Comparison of ENCODE assay signal across 15 cellular contexts in the genomic region with DNA sequence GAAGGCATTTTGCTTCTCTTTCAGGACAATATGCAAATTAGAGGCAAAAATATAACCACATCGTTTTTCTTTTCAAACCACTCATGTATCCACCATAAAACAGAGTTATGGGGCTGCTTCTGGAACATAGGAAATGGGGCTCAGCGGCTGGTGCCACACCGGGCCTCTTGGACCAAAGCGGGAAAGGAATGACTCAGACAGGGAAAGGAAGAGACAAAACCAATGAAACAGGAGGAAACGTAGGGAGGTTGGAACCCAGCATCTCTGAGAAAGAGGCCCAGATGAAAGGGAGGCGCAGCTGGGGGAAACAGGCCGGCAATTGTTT. TPM values are rescaled to one million over a fixed set of nuclear protein-coding genes. Genes with fewer than 3 reads are reported as not detected.
A peak's percentile ranks its signal among the peaks of the same experiment; 100 is the strongest.
DNase-seq lines count a peak whose midpoint lies in the region; ATAC-seq, FAIRE-seq and TF ChIP-seq lines count a peak whose summit lies in the region.
"Had no signal": no experiment of that assay in that cellular context is flagged by ENCODE, and none has a peak within 500 bp of the region (broad histone marks: within the 10 kb centered on the region; RNA-seq: fewer than 3 reads in every experiment).

No MANE protein-coding gene starts in this region.

- no peaks in the 10 kb centered on the region for H3K9me3 Mint-ChIP-seq in astrocyte (ENCODE audit: unreplicated experiment)
- H3K9me3 Mint-ChIP-seq: activated T-cell treated with anti-CD3 and anti-CD28 coated beads, Interleukin-2, amount 50 U/mL, for 24 hours; CD8-positive, alpha-beta T cell had no signal

- peaks cover 2% of the 10 kb centered on the region for H3K36me3 Mint-ChIP-seq in astrocyte (ENCODE audit: low read depth, unreplicated experiment)
- H3K36me3 Mint-ChIP-seq: CD8-positive, alpha-beta T cell had no signal

- no peak for TF ChIP-seq POLR2A in suprapubic skin (IDR thresholded peaks at IDR 0.05)

- H3K9me3 ChIP-seq in astrocyte (ENCODE audit: insufficient read depth, low read depth, low read length) = no peaks in the 10 kb centered on the region
- peaks cover 0 to 2% of the 10 kb centered on the region in 2 donors for H3K9me3 ChIP-seq in lung (ENCODE audit: control insufficient read depth in 2 of 2, insufficient read depth in 1 of 2, low read length in 1 of 2)
- H3K9me3 ChIP-seq in suprapubic skin = no peaks in the 10 kb centered on the region
- H3K9me3 ChIP-seq: lower lobe of right lung had no signal

- ATAC-seq in lung (ENCODE audit: insufficient read depth, low FRiP score) (no peak), HG03565 (IDR thresholded peaks at IDR 0.05; ENCODE audit: unreplicated experiment) (no peak)
- ATAC-seq: CD8-positive, alpha-beta T cell had no signal

- H3K4me3 ChIP-seq in astrocyte (ENCODE audit: insufficient read depth, low read depth, low read length) = no peak overlapping the region
- no peak overlapping the region for H3K4me3 ChIP-seq in lung
- no peak overlapping the region for H3K4me3 ChIP-seq in suprapubic skin
- H3K4me3 ChIP-seq: lower lobe of right lung had no signal

- no peak overlapping the region for H2AFZ ChIP-seq in astrocyte (ENCODE audit: low read depth, low read length)

- TF ChIP-seq CTCF in astrocyte (IDR thresholded peaks at IDR 0.05; ENCODE audit: insufficient read depth, low read depth, low read length) = no peak
- TF ChIP-seq CTCF in lung (IDR thresholded peaks at IDR 0.05; ENCODE audit: control extremely low read depth, extremely low read depth) = no peak
- no peak for TF ChIP-seq CTCF in suprapubic skin (IDR thresholded peaks at IDR 0.05)

- DNase-seq in astrocyte (ENCODE audit: low read depth) (no peak), lung (ENCODE audit: low spot score) (no peak), suprapubic skin (ENCODE audit: low spot score in 2 of 2) (no peak), NOMO-1 treated with dmso at 0.1 percent for 144 hours (lab: John Stamatoyannopoulos, UW; ENCODE audit: unreplicated experiment) (no peak)
- DNase-seq in stimulated activated naive CD4-positive, alpha-beta T cell (lab: John Stamatoyannopoulos, UW) = no peak
- DNase-seq: activated T-cell treated with anti-CD3 and anti-CD28 coated beads, Interleukin-2, amount 50 U/mL, for 24 hours; CD8-positive, alpha-beta T cell; GF-D8; lower lobe of right lung; NCI-H1694; stimulated activated CD4-positive, alpha-beta T cell treated with anti-CD3 and anti-CD28 coated beads, Interleukin-4, amount 100 ng/mL, for 24 hours; stimulated activated naive CD4-positive, alpha-beta T cell treated with Interleukin-2 at 50 U/mL for 16 hours had no signal

- WGBS in lung, 2 donors = 68 to 71% methylated on average over 7 of the region's 7 CpGs
- 75% methylated on average over 7 of the region's 7 CpGs for WGBS in suprapubic skin

- peaks cover 21% of the 10 kb centered on the region for H3K4me1 ChIP-seq in astrocyte (ENCODE audit: insufficient read depth, low read length)
- H3K4me1 ChIP-seq in lung (ENCODE audit: control insufficient read depth in 2 of 2, insufficient read depth in 2 of 2, low read length in 2 of 2) = peaks cover 14 to 23% of the 10 kb centered on the region in 2 donors
- H3K4me1 ChIP-seq in suprapubic skin = peaks cover 63% of the 10 kb centered on the region

- H3K27me3 ChIP-seq in astrocyte (ENCODE audit: insufficient read depth, low read length) (no peaks in the 10 kb centered on the region), lung (ENCODE audit: control insufficient read depth, insufficient read depth) (no peaks in the 10 kb centered on the region), suprapubic skin (no peaks in the 10 kb centered on the region)

- no peak for FAIRE-seq in astrocyte (lab: Jason Lieb, UNC)
- FAIRE-seq: GM18507 had no signal

- peak overlapping the region; percentile 41 for H3K27ac Mint-ChIP-seq in astrocyte (ENCODE audit: unreplicated experiment)
- H3K27ac Mint-ChIP-seq: activated T-cell treated with anti-CD3 and anti-CD28 coated beads, Interleukin-2, amount 50 U/mL, for 24 hours; CD8-positive, alpha-beta T cell had no signal

- peak overlapping the region; percentile 54 for H3K4me2 ChIP-seq in astrocyte (ENCODE audit: low read length)

- H3K4me3 Mint-ChIP-seq in astrocyte (ENCODE audit: unreplicated experiment) = peak overlapping the region; percentile 34
- H3K4me3 Mint-ChIP-seq: activated T-cell treated with anti-CD3 and anti-CD28 coated beads, Interleukin-2, amount 50 U/mL, for 24 hours; CD8-positive, alpha-beta T cell had no signal

- H3K27ac ChIP-seq in astrocyte (ENCODE audit: low read depth, low read length) (no peak overlapping the region), lung (ENCODE audit: low read depth in 1 of 2, low read length in 1 of 2) (peak overlapping the region; percentile 6 to 15), suprapubic skin (peak overlapping the region; percentile 27)
- H3K27ac ChIP-seq: lower lobe of right lung had no signal

- H3K27me3 Mint-ChIP-seq in astrocyte (ENCODE audit: low read depth, unreplicated experiment) = no peaks in the 10 kb centered on the region

- peaks cover 64% of the 10 kb centered on the region for H3K79me2 ChIP-seq in astrocyte (ENCODE audit: insufficient read depth, low read length)

- TF ChIP-seq RAD21 in Ishikawa (IDR thresholded peaks at IDR 0.05; ENCODE audit: low read depth) = no peak

- H3K36me3 ChIP-seq in astrocyte (ENCODE audit: insufficient read depth, low read length) = no peaks in the 10 kb centered on the region
- no peaks in the 10 kb centered on the region for H3K36me3 ChIP-seq in lung (ENCODE audit: control insufficient read depth in 2 of 2, insufficient read depth in 2 of 2, low read length in 2 of 2)
- no peaks in the 10 kb centered on the region for H3K36me3 ChIP-seq in suprapubic skin
- H3K36me3 ChIP-seq: lower lobe of right lung had no signal

- H3K9ac ChIP-seq in astrocyte (ENCODE audit: low read length) = peak overlapping the region; percentile 5

- no peak for TF ChIP-seq EP300 in Ishikawa (IDR thresholded peaks at IDR 0.05; ENCODE audit: borderline replicate concordance)
- no peak for TF ChIP-seq EP300 in suprapubic skin (IDR thresholded peaks at IDR 0.05)

- H3K4me1 Mint-ChIP-seq in astrocyte (ENCODE audit: low read depth, unreplicated experiment) = peaks cover 32% of the 10 kb centered on the region

- peaks cover 63% of the 10 kb centered on the region for H4K20me1 ChIP-seq in astrocyte (ENCODE audit: insufficient read depth, low read length)

TF ChIP-seq in Ishikawa, 13 proteins besides CTCF, POLR2A, EP300 and RAD21:
- TF ChIP-seq EGR1 (IDR thresholded peaks at IDR 0.05) = no peak
- no peak for TF ChIP-seq USF1 (IDR thresholded peaks at IDR 0.05)
- TF ChIP-seq MAX (IDR thresholded peaks at IDR 0.05) = 0 out of 2 replicates have a peak, but pooled peaks have one; percentile 10
- TF ChIP-seq REST (IDR thresholded peaks at IDR 0.05; ENCODE audit: low read depth) = no peak
- no peak for TF ChIP-seq ZBTB7A (IDR thresholded peaks at IDR 0.05; ENCODE audit: low read depth)
- TF ChIP-seq YY1 (IDR thresholded peaks at IDR 0.05; ENCODE audit: low read depth) = no peak

RNA-seq across cellular contexts. Expression of gene CUEDC1, which starts 28.5 kb away (rescaled TPM):
- total RNA-seq in astrocyte (37.4 and 43.7 TPM in 2 replicates), lung (10 to 100 TPM; 19.7 to 55.7 TPM), suprapubic skin (10 to 100 TPM in 2 of 4 donors, 1 to 10 TPM in 2; 5.1 to 34.2 (median 12.8) TPM)
- 10 to 100 TPM; 22.9 to 35.5 TPM for polyA plus RNA-seq in lung
